In the genomic region with DNA sequence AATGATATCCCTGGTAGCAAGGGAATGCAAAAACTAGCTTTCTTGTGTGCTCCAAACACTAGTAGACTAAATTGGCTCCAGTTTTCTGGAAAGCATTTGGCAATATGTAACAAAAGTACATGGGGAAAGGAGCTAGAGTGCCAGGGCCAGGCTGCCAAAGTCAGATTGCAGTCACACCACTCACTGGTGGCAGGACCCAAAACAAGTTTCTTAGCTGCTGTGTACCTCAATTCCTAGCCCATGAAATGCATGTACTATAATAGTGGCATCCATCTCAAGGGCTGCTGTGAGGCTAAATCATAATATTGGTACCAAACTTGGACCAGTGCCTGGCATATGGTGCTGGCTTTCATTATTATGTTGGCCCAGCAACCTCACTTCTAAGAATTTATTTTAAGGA, we compare ENCODE assay signal across 21 cellular contexts. TPM values are rescaled to one million over a fixed set of nuclear protein-coding genes. Genes with fewer than 3 reads are reported as not detected.
DNase-seq lines count a peak whose midpoint lies in the region; FAIRE-seq and TF ChIP-seq lines count a peak whose summit lies in the region.
"Had no signal": no experiment of that assay in that cellular context is flagged by ENCODE, and none has a peak within 500 bp of the region (broad histone marks: within the 10 kb centered on the region; RNA-seq: fewer than 3 reads in every experiment).

No MANE protein-coding gene starts in this region.

- DNase-seq in GM23248 (peak; percentile 19), NCI-H446 treated with DMSO at 0.1 percent for 48 hours (lab: John Stamatoyannopoulos, UW) (peak; percentile 4), fibroblast of gingiva (ENCODE audit: low read depth) (peak; percentile 45), left ventricle myocardium inferior (peak; percentile 31), GM20000 (ENCODE audit: low spot score) (no peak), pons (ENCODE audit: low spot score) (no peak), RCC 7860 (ENCODE audit: low spot score) (no peak)
- DNase-seq: DND-41; NCI-H1092 treated with DMSO at 0.1 percent for 48 hours; NCI-H146; NCI-H2029 treated with DMSO at 0.1 percent for 48 hours; NCI-H2171; NCI-H526 treated with DMSO at 0.1 percent for 48 hours; NK-92 treated with Interleukin-12 subunit alpha and Interleukin-12 subunit beta, amount 100 ng/mL, for 24 hours; OCI-M1; SIG-M5 had no signal

- FAIRE-seq in RCC 7860 (lab: Jason Lieb, UNC), result no peak
- FAIRE-seq: K562 had no signal

- no peaks in the 10 kb centered on the region for H4K20me1 ChIP-seq in GM23248 (ENCODE audit: insufficient read depth)

- H3K27ac ChIP-seq in GM23248, result no peak overlapping the region
- peak overlapping the region; percentile 32 for H3K27ac ChIP-seq in left ventricle myocardium inferior (replicated peaks)

- TF ChIP-seq CTCF in left ventricle myocardium inferior (IDR thresholded peaks at IDR 0.05; ENCODE audit: borderline replicate concordance) (no peak), GM20000 (IDR thresholded peaks at IDR 0.05; ENCODE audit: extremely low read depth, missing control alignments) (no peak)

- H3F3A ChIP-seq in GM23248 (ENCODE audit: insufficient read depth), result 0 out of 2 replicates have a peak, but pooled peaks cover 10% of the 10 kb centered on the region

- no peak overlapping the region for H2AFZ ChIP-seq in GM23248

- intact Hi-C loops in left ventricle myocardium inferior (cut with micrococcal nuclease), result loop anchor here (10.0 kb wide), 1 partner anchor 954 kb away; no protein-coding TSS in a partner anchor

- H3K36me3 ChIP-seq in GM23248 (ENCODE audit: low read depth) (peaks cover 18% of the 10 kb centered on the region), left ventricle myocardium inferior (peaks cover 23% of the 10 kb centered on the region)

- H3K79me2 ChIP-seq in GM23248 (ENCODE audit: insufficient read depth), result no peaks in the 10 kb centered on the region

- no peak overlapping the region for H3K4me2 ChIP-seq in GM23248 (ENCODE audit: unreplicated experiment)

- H3K4me1 ChIP-seq in GM23248 (ENCODE audit: insufficient read depth) (peaks cover 9% of the 10 kb centered on the region), left ventricle myocardium inferior (peaks cover 56% of the 10 kb centered on the region)

- H3K4me3 ChIP-seq in GM23248, result no peak overlapping the region
- H3K4me3 ChIP-seq in left ventricle myocardium inferior, result no peak overlapping the region
- H3K4me3 ChIP-seq: K562 had no signal

- H3K9me3 ChIP-seq in GM23248 (ENCODE audit: low read depth) (no peaks in the 10 kb centered on the region), left ventricle myocardium inferior (replicated peaks) (no peaks in the 10 kb centered on the region)

- in situ Hi-C loops in GM23248 (cut with MboI), result no loop called here

- no peak overlapping the region for H3K9ac ChIP-seq in GM23248

- H3K9me2 ChIP-seq in GM23248 (ENCODE audit: insufficient read depth), result no peaks in the 10 kb centered on the region

- H3K27me3 ChIP-seq in GM23248 (replicated peaks; ENCODE audit: insufficient read depth), result no peaks in the 10 kb centered on the region
- H3K27me3 ChIP-seq in left ventricle myocardium inferior (ENCODE audit: low read depth), result no peaks in the 10 kb centered on the region

RNA-seq across cellular contexts. Expression of gene CLDN18, which starts 49.3 kb away (rescaled TPM):
- not detected in 2 replicates for total RNA-seq in GM23248 (2014; rRNA removed; shearing (Covaris generic))
- polyA plus RNA-seq in GM23248 (2016; fragmentation: Nextera tagmentation; extraction: Ambion mirVana), result 0.18 TPM in 2 replicates
- total RNA-seq in left ventricle myocardium inferior, result not detected
- total RNA-seq: G401, H1, RPMI7951 had no signal
- polyA plus RNA-seq: CD14-positive monocyte, H1, K562 had no signal

RNA-seq across cellular contexts. Expression of gene DZIP1L, which starts 56.1 kb away (rescaled TPM):
- total RNA-seq in GM23248 (2014; rRNA removed; shearing (Covaris generic)), result 19.8 and 34.0 TPM in 2 replicates
- polyA plus RNA-seq in GM23248 (2016; fragmentation: Nextera tagmentation; extraction: Ambion mirVana), result 9.6 and 11.1 TPM in 2 replicates
- 4.7 TPM for total RNA-seq in left ventricle myocardium inferior

Comparison
In these comparisons a context has a peak if more than half of its experiments do, and no peak if none do; other contexts are left out.
1. DNase-seq: peak in GM23248 (single experiment), NCI-H446 treated with DMSO at 0.1 percent for 48 hours (single experiment), fibroblast of gingiva (single experiment) and left ventricle myocardium inferior (single experiment); none in GM20000 (single experiment), pons (single experiment) and RCC 7860 (single experiment).